In the genomic region with DNA sequence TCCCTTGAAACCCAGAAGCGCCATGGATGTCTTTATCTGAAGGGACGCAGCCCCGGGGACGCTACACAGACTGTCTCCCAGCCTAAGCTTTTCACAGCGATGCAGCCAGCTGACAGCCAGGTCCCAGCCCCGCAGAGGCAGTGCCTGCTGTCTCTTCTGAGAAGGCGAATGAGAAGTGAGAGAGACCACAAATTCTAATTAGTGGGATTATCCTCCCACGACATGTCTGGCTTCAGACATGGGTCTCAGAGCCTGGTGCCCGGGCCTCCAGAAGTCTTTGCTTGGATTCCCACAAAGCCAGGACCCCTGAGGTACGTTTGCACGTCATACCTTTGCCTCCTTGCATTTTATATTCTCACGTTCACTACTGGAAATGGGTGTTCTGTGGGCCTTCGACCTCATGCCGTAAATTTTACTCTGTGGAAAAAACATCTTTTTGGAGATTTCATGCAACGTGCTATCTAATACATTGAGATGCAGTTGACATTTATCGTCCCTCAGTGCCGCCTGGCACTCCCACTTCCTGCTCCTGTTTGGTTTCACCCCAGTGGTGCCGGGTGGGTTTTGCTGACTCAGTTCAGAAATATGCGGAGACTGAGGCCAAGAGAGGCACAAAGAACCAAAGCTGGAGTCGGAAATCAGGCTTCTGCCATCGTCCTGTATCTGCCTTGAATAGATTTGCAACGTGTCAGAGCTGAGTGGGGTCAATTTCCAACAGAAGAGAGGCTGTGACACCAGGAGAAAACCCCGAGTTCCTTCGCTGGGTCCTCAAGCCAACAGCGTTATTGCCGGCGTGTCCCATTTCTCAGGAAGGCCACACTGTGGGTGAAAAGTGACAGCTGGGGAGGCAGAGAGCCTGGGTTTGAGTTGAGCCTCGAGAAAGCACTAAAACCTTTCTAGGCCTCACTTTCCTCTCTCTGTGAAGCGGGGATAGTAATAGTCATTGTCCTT, we compare ENCODE assay signal across 1 cellular context.
TF ChIP-seq lines count a peak whose summit lies in the region.

No MANE protein-coding gene starts in this region.

TF ChIP-seq in GM23338, 12 proteins besides CTCF, POLR2A, EP300 and RAD21 (continued from another document):
- TF ChIP-seq, protein P1, sequence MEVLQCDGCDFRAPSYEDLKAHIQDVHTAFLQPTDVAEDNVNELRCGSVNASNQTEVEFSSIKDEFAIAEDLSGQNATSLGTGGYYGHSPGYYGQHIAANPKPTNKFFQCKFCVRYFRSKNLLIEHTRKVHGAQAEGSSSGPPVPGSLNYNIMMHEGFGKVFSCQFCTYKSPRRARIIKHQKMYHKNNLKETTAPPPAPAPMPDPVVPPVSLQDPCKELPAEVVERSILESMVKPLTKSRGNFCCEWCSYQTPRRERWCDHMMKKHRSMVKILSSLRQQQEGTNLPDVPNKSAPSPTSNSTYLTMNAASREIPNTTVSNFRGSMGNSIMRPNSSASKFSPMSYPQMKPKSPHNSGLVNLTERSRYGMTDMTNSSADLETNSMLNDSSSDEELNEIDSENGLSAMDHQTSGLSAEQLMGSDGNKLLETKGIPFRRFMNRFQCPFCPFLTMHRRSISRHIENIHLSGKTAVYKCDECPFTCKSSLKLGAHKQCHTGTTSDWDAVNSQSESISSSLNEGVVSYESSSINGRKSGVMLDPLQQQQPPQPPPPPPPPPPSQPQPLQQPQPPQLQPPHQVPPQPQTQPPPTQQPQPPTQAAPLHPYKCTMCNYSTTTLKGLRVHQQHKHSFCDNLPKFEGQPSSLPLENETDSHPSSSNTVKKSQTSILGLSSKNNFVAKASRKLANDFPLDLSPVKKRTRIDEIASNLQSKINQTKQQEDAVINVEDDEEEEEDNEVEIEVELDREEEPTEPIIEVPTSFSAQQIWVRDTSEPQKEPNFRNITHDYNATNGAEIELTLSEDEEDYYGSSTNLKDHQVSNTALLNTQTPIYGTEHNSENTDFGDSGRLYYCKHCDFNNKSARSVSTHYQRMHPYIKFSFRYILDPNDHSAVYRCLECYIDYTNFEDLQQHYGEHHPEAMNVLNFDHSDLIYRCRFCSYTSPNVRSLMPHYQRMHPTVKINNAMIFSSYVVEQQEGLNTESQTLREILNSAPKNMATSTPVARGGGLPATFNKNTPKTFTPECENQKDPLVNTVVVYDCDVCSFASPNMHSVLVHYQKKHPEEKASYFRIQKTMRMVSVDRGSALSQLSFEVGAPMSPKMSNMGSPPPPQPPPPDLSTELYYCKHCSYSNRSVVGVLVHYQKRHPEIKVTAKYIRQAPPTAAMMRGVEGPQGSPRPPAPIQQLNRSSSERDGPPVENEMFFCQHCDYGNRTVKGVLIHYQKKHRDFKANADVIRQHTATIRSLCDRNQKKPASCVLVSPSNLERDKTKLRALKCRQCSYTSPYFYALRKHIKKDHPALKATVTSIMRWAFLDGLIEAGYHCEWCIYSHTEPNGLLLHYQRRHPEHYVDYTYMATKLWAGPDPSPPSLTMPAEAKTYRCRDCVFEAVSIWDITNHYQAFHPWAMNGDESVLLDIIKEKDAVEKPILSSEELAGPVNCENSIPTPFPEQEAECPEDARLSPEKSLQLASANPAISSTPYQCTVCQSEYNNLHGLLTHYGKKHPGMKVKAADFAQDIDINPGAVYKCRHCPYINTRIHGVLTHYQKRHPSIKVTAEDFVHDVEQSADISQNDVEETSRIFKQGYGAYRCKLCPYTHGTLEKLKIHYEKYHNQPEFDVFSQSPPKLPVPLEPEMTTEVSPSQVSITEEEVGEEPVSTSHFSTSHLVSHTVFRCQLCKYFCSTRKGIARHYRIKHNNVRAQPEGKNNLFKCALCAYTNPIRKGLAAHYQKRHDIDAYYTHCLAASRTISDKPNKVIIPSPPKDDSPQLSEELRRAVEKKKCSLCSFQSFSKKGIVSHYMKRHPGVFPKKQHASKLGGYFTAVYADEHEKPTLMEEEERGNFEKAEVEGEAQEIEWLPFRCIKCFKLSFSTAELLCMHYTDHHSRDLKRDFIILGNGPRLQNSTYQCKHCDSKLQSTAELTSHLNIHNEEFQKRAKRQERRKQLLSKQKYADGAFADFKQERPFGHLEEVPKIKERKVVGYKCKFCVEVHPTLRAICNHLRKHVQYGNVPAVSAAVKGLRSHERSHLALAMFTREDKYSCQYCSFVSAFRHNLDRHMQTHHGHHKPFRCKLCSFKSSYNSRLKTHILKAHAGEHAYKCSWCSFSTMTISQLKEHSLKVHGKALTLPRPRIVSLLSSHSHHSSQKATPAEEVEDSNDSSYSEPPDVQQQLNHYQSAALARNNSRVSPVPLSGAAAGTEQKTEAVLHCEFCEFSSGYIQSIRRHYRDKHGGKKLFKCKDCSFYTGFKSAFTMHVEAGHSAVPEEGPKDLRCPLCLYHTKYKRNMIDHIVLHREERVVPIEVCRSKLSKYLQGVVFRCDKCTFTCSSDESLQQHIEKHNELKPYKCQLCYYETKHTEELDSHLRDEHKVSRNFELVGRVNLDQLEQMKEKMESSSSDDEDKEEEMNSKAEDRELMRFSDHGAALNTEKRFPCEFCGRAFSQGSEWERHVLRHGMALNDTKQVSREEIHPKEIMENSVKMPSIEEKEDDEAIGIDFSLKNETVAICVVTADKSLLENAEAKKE (CRISPR knock-in tag; IDR thresholded peaks at IDR 0.05) = no peak
- TF ChIP-seq, protein P2, sequence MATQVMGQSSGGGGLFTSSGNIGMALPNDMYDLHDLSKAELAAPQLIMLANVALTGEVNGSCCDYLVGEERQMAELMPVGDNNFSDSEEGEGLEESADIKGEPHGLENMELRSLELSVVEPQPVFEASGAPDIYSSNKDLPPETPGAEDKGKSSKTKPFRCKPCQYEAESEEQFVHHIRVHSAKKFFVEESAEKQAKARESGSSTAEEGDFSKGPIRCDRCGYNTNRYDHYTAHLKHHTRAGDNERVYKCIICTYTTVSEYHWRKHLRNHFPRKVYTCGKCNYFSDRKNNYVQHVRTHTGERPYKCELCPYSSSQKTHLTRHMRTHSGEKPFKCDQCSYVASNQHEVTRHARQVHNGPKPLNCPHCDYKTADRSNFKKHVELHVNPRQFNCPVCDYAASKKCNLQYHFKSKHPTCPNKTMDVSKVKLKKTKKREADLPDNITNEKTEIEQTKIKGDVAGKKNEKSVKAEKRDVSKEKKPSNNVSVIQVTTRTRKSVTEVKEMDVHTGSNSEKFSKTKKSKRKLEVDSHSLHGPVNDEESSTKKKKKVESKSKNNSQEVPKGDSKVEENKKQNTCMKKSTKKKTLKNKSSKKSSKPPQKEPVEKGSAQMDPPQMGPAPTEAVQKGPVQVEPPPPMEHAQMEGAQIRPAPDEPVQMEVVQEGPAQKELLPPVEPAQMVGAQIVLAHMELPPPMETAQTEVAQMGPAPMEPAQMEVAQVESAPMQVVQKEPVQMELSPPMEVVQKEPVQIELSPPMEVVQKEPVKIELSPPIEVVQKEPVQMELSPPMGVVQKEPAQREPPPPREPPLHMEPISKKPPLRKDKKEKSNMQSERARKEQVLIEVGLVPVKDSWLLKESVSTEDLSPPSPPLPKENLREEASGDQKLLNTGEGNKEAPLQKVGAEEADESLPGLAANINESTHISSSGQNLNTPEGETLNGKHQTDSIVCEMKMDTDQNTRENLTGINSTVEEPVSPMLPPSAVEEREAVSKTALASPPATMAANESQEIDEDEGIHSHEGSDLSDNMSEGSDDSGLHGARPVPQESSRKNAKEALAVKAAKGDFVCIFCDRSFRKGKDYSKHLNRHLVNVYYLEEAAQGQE (IDR thresholded peaks at IDR 0.05; ENCODE audit: unreplicated experiment) = no peak
- TF ChIP-seq EZH2phosphoT487 (IDR thresholded peaks at IDR 0.05; ENCODE audit: unreplicated experiment) = no peak
- TF ChIP-seq CREB1 (CRISPR knock-in tag; IDR thresholded peaks at IDR 0.05; ENCODE audit: low read depth) = no peak
- no peak for TF ChIP-seq ZNF331 (CRISPR knock-in tag; IDR thresholded peaks at IDR 0.05; ENCODE audit: low read depth)
- TF ChIP-seq EZH2 (IDR thresholded peaks at IDR 0.05; ENCODE audit: low read depth, unreplicated experiment) = no peak
- TF ChIP-seq POLR2AphosphoS5 (IDR thresholded peaks at IDR 0.05; ENCODE audit: low read depth) = no peak
- TF ChIP-seq, protein P3, sequence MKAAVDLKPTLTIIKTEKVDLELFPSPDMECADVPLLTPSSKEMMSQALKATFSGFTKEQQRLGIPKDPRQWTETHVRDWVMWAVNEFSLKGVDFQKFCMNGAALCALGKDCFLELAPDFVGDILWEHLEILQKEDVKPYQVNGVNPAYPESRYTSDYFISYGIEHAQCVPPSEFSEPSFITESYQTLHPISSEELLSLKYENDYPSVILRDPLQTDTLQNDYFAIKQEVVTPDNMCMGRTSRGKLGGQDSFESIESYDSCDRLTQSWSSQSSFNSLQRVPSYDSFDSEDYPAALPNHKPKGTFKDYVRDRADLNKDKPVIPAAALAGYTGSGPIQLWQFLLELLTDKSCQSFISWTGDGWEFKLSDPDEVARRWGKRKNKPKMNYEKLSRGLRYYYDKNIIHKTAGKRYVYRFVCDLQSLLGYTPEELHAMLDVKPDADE (IDR thresholded peaks at IDR 0.05) = no peak
- no peak for TF ChIP-seq ZNF114 (CRISPR knock-in tag; IDR thresholded peaks at IDR 0.05)
